Comparison of ENCODE assay signal across 1 cellular context in the genomic region with DNA sequence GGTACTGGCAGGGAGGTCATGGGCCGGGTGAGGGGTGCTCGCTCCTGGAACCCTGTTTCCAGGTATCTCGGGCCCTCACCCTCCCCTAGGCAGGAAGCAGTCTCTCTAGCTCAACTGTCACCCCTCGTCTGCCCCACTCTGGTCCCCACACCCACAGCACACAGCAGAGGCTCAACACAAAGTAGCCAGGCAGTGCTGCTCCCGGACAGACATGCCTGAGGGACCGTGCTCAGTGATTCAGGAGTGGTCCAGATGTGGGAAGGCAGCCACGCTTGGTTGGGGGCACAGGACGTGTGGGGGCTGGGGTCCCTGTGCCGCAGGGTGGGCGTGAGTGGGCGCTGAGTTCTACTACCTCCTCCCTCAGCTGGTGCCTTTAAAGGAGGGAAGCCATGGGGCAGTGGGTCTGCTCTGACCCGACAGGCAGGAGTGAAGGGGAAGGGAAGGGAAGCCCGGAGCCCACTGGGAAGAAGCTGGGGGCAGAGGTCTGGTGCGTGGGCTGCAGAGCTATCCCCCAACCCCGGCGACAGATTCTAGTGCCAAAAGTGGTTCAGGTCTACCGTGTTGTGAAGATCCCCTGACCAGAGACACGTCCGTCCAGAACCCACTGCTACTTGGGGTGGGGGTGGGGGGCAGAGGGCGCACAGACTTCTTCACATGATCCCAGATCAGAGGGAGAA.
TF ChIP-seq lines count a peak whose summit lies in the region.

No MANE protein-coding gene starts in this region.

TF ChIP-seq in HepG2, 621 proteins besides CTCF, POLR2A, EP300 and RAD21 (continued from another document and continues in another):
- TF ChIP-seq MLXIP (CRISPR knock-in tag; IDR thresholded peaks at IDR 0.05; ENCODE audit: borderline replicate concordance) (no peak), HNF4G (IDR thresholded peaks at IDR 0.05; ENCODE audit: borderline replicate concordance, low read depth, low read length) (no peak), HNF4G (CRISPR knock-in tag; IDR thresholded peaks at IDR 0.05; ENCODE audit: borderline replicate concordance, low read depth) (no peak), SP1 (IDR thresholded peaks at IDR 0.05) (no peak), SP1 (CRISPR knock-in tag; IDR thresholded peaks at IDR 0.05) (0 out of 2 replicates have a peak, but pooled peaks have one; percentile 9), ZSCAN5A (CRISPR knock-in tag; IDR thresholded peaks at IDR 0.05; ENCODE audit: borderline replicate concordance) (0 out of 2 replicates have a peak, but pooled peaks have one; percentile 42), TRIM24 (CRISPR knock-in tag; IDR thresholded peaks at IDR 0.05) (no peak), ZNF274 (CRISPR knock-in tag; IDR thresholded peaks at IDR 0.05) (peak; percentile 27; the same call in 1 of the 2 replicates), EED (CRISPR knock-in tag; IDR thresholded peaks at IDR 0.05) (peak; percentile 81), KLF6 (CRISPR knock-in tag; IDR thresholded peaks at IDR 0.05) (no peak), GTF2F1 (IDR thresholded peaks at IDR 0.05; ENCODE audit: low read length) (no peak), MTA1 (CRISPR knock-in tag; IDR thresholded peaks at IDR 0.05; ENCODE audit: borderline replicate concordance) (0 out of 2 replicates have a peak, but pooled peaks have one; percentile 13), ZNF546 (CRISPR knock-in tag; conservative IDR thresholded peaks at IDR 0.05) (no peak), ZNF343 (CRISPR knock-in tag; IDR thresholded peaks at IDR 0.05) (no peak; the same call in 1 of the 2 replicates), MXD1 (CRISPR knock-in tag; IDR thresholded peaks at IDR 0.05) (peak; percentile 61; the same call in 1 of the 2 replicates), RBM39 (IDR thresholded peaks at IDR 0.05; ENCODE audit: low read depth, low read length, poor library complexity, severe bottlenecking) (peak; percentile 11), RELA (CRISPR knock-in tag; IDR thresholded peaks at IDR 0.05) (no peak), SMARCE1 (IDR thresholded peaks at IDR 0.05; ENCODE audit: borderline replicate concordance) (no peak), ZNF383 (CRISPR knock-in tag; IDR thresholded peaks at IDR 0.05; ENCODE audit: borderline replicate concordance) (no peak), YEATS2 (CRISPR knock-in tag; IDR thresholded peaks at IDR 0.05; ENCODE audit: borderline replicate concordance) (no peak), KDM4B (CRISPR knock-in tag; IDR thresholded peaks at IDR 0.05) (no peak), ZNF484 (CRISPR knock-in tag; IDR thresholded peaks at IDR 0.05; ENCODE audit: borderline replicate concordance, low read depth) (no peak), ZNF788 (CRISPR knock-in tag; IDR thresholded peaks at IDR 0.05; ENCODE audit: borderline replicate concordance) (peak; percentile 71), ZNF747 (CRISPR knock-in tag; IDR thresholded peaks at IDR 0.05; ENCODE audit: borderline replicate concordance) (peak; percentile 90), FOXP4 (CRISPR knock-in tag; IDR thresholded peaks at IDR 0.05) (no peak), ZNF839 (CRISPR knock-in tag; IDR thresholded peaks at IDR 0.05; ENCODE audit: borderline replicate concordance) (no peak), MED13 (CRISPR knock-in tag; IDR thresholded peaks at IDR 0.05) (no peak), MTF1 (CRISPR knock-in tag; IDR thresholded peaks at IDR 0.05) (0 out of 2 replicates have a peak, but pooled peaks have one; percentile 12), FOXJ3 (CRISPR knock-in tag; IDR thresholded peaks at IDR 0.05; ENCODE audit: borderline replicate concordance) (no peak), REXO4 (CRISPR knock-in tag; IDR thresholded peaks at IDR 0.05; ENCODE audit: borderline replicate concordance) (no peak), RARA (CRISPR knock-in tag; IDR thresholded peaks at IDR 0.05) (no peak), ZNF121 (CRISPR knock-in tag; IDR thresholded peaks at IDR 0.05) (no peak), SKIL (CRISPR knock-in tag; IDR thresholded peaks at IDR 0.05; ENCODE audit: borderline replicate concordance) (peak; percentile 41; the same call in 1 of the 2 replicates), GABPB1 (CRISPR knock-in tag; IDR thresholded peaks at IDR 0.05) (no peak), ZC3H13 (CRISPR knock-in tag; IDR thresholded peaks at IDR 0.05) (peak; percentile 99), REL (CRISPR knock-in tag; conservative IDR thresholded peaks at IDR 0.05) (peak; percentile 27; the same call in 1 of the 2 replicates), ZNF367 (CRISPR knock-in tag; IDR thresholded peaks at IDR 0.05; ENCODE audit: borderline replicate concordance) (no peak), KLF16 (CRISPR knock-in tag; IDR thresholded peaks at IDR 0.05) (0 out of 4 replicates have a peak, but pooled peaks of 1 of the 2 experiments have one; percentile 45), ZNF260 (CRISPR knock-in tag; IDR thresholded peaks at IDR 0.05; ENCODE audit: borderline replicate concordance, low read depth) (0 out of 2 replicates have a peak, but pooled peaks have one; percentile 16), GABPA (IDR thresholded peaks at IDR 0.05; ENCODE audit: low read depth, low read length) (no peak), GABPA (CRISPR knock-in tag; IDR thresholded peaks at IDR 0.05; ENCODE audit: low read depth) (0 out of 2 replicates have a peak, but pooled peaks have one; percentile 2), NFIB (CRISPR knock-in tag; IDR thresholded peaks at IDR 0.05; ENCODE audit: borderline replicate concordance) (no peak), ZNF879 (CRISPR knock-in tag; IDR thresholded peaks at IDR 0.05) (peak; percentile 33; the same call in 1 of the 2 replicates)
- TF ChIP-seq, protein P1, sequence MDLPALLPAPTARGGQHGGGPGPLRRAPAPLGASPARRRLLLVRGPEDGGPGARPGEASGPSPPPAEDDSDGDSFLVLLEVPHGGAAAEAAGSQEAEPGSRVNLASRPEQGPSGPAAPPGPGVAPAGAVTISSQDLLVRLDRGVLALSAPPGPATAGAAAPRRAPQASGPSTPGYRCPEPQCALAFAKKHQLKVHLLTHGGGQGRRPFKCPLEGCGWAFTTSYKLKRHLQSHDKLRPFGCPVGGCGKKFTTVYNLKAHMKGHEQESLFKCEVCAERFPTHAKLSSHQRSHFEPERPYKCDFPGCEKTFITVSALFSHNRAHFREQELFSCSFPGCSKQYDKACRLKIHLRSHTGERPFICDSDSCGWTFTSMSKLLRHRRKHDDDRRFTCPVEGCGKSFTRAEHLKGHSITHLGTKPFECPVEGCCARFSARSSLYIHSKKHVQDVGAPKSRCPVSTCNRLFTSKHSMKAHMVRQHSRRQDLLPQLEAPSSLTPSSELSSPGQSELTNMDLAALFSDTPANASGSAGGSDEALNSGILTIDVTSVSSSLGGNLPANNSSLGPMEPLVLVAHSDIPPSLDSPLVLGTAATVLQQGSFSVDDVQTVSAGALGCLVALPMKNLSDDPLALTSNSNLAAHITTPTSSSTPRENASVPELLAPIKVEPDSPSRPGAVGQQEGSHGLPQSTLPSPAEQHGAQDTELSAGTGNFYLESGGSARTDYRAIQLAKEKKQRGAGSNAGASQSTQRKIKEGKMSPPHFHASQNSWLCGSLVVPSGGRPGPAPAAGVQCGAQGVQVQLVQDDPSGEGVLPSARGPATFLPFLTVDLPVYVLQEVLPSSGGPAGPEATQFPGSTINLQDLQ (CRISPR knock-in tag; IDR thresholded peaks at IDR 0.05), result no peak
- TF ChIP-seq, protein P2, sequence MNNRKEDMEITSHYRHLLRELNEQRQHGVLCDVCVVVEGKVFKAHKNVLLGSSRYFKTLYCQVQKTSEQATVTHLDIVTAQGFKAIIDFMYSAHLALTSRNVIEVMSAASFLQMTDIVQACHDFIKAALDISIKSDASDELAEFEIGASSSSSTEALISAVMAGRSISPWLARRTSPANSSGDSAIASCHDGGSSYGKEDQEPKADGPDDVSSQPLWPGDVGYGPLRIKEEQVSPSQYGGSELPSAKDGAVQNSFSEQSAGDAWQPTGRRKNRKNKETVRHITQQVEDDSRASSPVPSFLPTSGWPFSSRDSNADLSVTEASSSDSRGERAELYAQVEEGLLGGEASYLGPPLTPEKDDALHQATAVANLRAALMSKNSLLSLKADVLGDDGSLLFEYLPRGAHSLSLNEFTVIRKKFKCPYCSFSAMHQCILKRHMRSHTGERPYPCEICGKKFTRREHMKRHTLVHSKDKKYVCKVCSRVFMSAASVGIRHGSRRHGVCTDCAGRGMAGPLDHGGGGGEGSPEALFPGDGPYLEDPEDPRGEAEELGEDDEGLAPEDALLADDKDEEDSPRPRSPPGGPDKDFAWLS (CRISPR knock-in tag; IDR thresholded peaks at IDR 0.05; ENCODE audit: borderline replicate concordance), result peak; percentile 64; the same call in 1 of the 2 replicates
- TF ChIP-seq, protein P3, sequence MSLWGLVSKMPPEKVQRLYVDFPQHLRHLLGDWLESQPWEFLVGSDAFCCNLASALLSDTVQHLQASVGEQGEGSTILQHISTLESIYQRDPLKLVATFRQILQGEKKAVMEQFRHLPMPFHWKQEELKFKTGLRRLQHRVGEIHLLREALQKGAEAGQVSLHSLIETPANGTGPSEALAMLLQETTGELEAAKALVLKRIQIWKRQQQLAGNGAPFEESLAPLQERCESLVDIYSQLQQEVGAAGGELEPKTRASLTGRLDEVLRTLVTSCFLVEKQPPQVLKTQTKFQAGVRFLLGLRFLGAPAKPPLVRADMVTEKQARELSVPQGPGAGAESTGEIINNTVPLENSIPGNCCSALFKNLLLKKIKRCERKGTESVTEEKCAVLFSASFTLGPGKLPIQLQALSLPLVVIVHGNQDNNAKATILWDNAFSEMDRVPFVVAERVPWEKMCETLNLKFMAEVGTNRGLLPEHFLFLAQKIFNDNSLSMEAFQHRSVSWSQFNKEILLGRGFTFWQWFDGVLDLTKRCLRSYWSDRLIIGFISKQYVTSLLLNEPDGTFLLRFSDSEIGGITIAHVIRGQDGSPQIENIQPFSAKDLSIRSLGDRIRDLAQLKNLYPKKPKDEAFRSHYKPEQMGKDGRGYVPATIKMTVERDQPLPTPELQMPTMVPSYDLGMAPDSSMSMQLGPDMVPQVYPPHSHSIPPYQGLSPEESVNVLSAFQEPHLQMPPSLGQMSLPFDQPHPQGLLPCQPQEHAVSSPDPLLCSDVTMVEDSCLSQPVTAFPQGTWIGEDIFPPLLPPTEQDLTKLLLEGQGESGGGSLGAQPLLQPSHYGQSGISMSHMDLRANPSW (CRISPR knock-in tag; IDR thresholded peaks at IDR 0.05; ENCODE audit: borderline replicate concordance), result peak; percentile 68; the same call in 1 of the 2 replicates
